14 cellular contexts compared by ENCODE assay signal in genomic region chr4:123110685-123111084, GRCh38.
DNase-seq lines count a peak whose midpoint lies in the region; ATAC-seq and TF ChIP-seq lines count a peak whose summit lies in the region.
"Had no signal": no experiment of that assay in that cellular context is flagged by ENCODE, and none has a peak within 500 bp of the region (broad histone marks: within the 10 kb centered on the region; RNA-seq: fewer than 3 reads in every experiment).

No MANE protein-coding gene starts in this region.

- no peak for ATAC-seq in Panc1
- no peak for ATAC-seq in GM21619 (IDR thresholded peaks at IDR 0.05; ENCODE audit: unreplicated experiment)
- ATAC-seq in GM18861 (IDR thresholded peaks at IDR 0.05; ENCODE audit: unreplicated experiment), result no peak

- H3K9me2 ChIP-seq in GM23248 (ENCODE audit: insufficient read depth), result no peaks in the 10 kb centered on the region

- DNase-seq in GM23248 (peak; percentile 47), Panc1 (ENCODE audit: low read depth, low spot score) (no peak), fibroblast of mammary gland (ENCODE audit: low read depth) (peak; percentile 30), sigmoid colon (no peak), NCI-H1694 treated with DMSO at 0.1 percent for 48 hours (lab: John Stamatoyannopoulos, UW) (no peak)
- DNase-seq: C1 segment of cervical spinal cord, DMS79, H9, NCI-H1105, NCI-H1694, NCI-H510A treated with DMSO at 0.1 percent for 48 hours, NCI-H82 had no signal

- H3K27me3 ChIP-seq in GM23248 (replicated peaks; ENCODE audit: insufficient read depth) (no peaks in the 10 kb centered on the region), Panc1 (ENCODE audit: control insufficient read depth, insufficient read depth, low read length) (no peaks in the 10 kb centered on the region), sigmoid colon (no peaks in the 10 kb centered on the region)

- H3K36me3 ChIP-seq in GM23248 (ENCODE audit: low read depth) (no peaks in the 10 kb centered on the region), Panc1 (ENCODE audit: control insufficient read depth, insufficient read depth, low read length) (no peaks in the 10 kb centered on the region), sigmoid colon (no peaks in the 10 kb centered on the region)

- H3K4me2 ChIP-seq in GM23248 (ENCODE audit: unreplicated experiment), result no peak overlapping the region

- H3K27ac ChIP-seq in GM23248 (no peak overlapping the region), Panc1 (ENCODE audit: low read length) (peak overlapping the region; percentile 23; the same call in 1 of the 2 replicates), sigmoid colon (peak overlapping the region in 3 of 4 donors; percentile 41 to 62 (median 46))

- no peak for TF ChIP-seq CTCF in Panc1 (IDR thresholded peaks at IDR 0.05)
- TF ChIP-seq CTCF in fibroblast of mammary gland (conservative IDR thresholded peaks at IDR 0.05; ENCODE audit: control insufficient read depth, insufficient read depth, low read depth, low read length), result no peak
- TF ChIP-seq CTCF in sigmoid colon (IDR thresholded peaks at IDR 0.05), result no peak

- no peak overlapping the region for H2AFZ ChIP-seq in GM23248

- H3F3A ChIP-seq in GM23248 (ENCODE audit: insufficient read depth), result no peaks in the 10 kb centered on the region

- in situ Hi-C loops in GM23248 (cut with MboI) (no loop called here), Panc1 (cut with HindIII; ENCODE audit: low pct_unique_long_range_greater_than_20kb, low sequenced_read_pairs) (no loop called here)

- POLR2A ChIA-PET in Panc1 (lab: Charles Lee), result no interaction called here

- TF ChIP-seq EP300 in sigmoid colon (IDR thresholded peaks at IDR 0.05), result no peak

- no peaks in the 10 kb centered on the region for H3K9me3 ChIP-seq in GM23248 (ENCODE audit: low read depth)
- peaks cover 5% of the 10 kb centered on the region; the same call in 1 of the 2 replicates for H3K9me3 ChIP-seq in Panc1 (ENCODE audit: control insufficient read depth, insufficient read depth, low read depth, low read length)
- H3K9me3 ChIP-seq in sigmoid colon, result no peaks in the 10 kb centered on the region

- H3K4me3 ChIP-seq in GM23248 (no peak overlapping the region), Panc1 (ENCODE audit: low read depth in 2 of 2, low read length in 2 of 2) (no peak overlapping the region), fibroblast of mammary gland (ENCODE audit: control insufficient read depth, low read depth, low read length) (no peak overlapping the region), sigmoid colon (no peak overlapping the region)

- no peak for TF ChIP-seq POLR2A in sigmoid colon (IDR thresholded peaks at IDR 0.05)

- intact Hi-C loops in Panc1 (cut with micrococcal nuclease; ENCODE audit: unreplicated experiment), result no loop called here
- intact Hi-C loops in sigmoid colon (cut with DNase I), result no loop called here

- CTCF ChIA-PET in Panc1 (lab: Charles Lee), result no interaction called here

- 62% methylated on average over 2 of the region's 2 CpGs for WGBS in GM23248 (ENCODE audit: low coverage in 1 of 2, low lambda C conversion rate in 2 of 2, missing lambda C conversion rate in 2 of 2), 2 experiments
- WGBS in sigmoid colon, 2 donors, result 88 to 91% methylated on average over 2 of the region's 2 CpGs

- H3K9ac ChIP-seq in GM23248, result no peak overlapping the region

- BruUV-seq in Panc1 (replicated peaks; lab: Mats Ljungman, UMichigan), result no TSS peak

- H4K20me1 ChIP-seq in GM23248 (ENCODE audit: insufficient read depth), result no peaks in the 10 kb centered on the region

- H3K4me1 ChIP-seq in GM23248 (ENCODE audit: insufficient read depth) (peaks cover 13% of the 10 kb centered on the region), Panc1 (ENCODE audit: control insufficient read depth, insufficient read depth, low read length) (no peaks in the 10 kb centered on the region), sigmoid colon (peaks cover 0 to 35% (median 26%) of the 10 kb centered on the region in 4 donors)

- no peaks in the 10 kb centered on the region for H3K79me2 ChIP-seq in GM23248 (ENCODE audit: insufficient read depth)

Comparison
In these comparisons a context has a peak if more than half of its experiments do, and no peak if none do; other contexts are left out.
1. DNase-seq: peak in GM23248 (single experiment) and fibroblast of mammary gland (single experiment); none in Panc1 (single experiment), sigmoid colon (single experiment) and NCI-H1694 treated with DMSO at 0.1 percent for 48 hours (single experiment).